Comparison of ENCODE assay signal across 1 cellular context in genomic region chr1:17436380-17437174, GRCh38.
A peak's percentile ranks its signal among the peaks of the same experiment; 100 is the strongest.
TF ChIP-seq lines count a peak whose summit lies in the region.

No MANE protein-coding gene starts in this region.

TF ChIP-seq in H1, 55 proteins besides CTCF, POLR2A, EP300 and RAD21:
- TF ChIP-seq CBX8 (IDR thresholded peaks at IDR 0.05; ENCODE audit: borderline replicate concordance, low read depth, low read length): no peak
- no peak for TF ChIP-seq ATF2 (IDR thresholded peaks at IDR 0.05; ENCODE audit: low read length)
- TF ChIP-seq CREB1 (IDR thresholded peaks at IDR 0.05): no peak
- no peak for TF ChIP-seq YY1 (IDR thresholded peaks at IDR 0.05; ENCODE audit: low read depth, low read length)
- TF ChIP-seq GABPA (IDR thresholded peaks at IDR 0.05; ENCODE audit: borderline replicate concordance, insufficient read depth, low read length): no peak
- no peak for TF ChIP-seq KDM4A (IDR thresholded peaks at IDR 0.05; ENCODE audit: low read depth, low read length, severe bottlenecking)
- no peak for TF ChIP-seq POU5F1 (IDR thresholded peaks at IDR 0.05; ENCODE audit: low read depth, low read length)
- TF ChIP-seq KDM5A (IDR thresholded peaks at IDR 0.05; ENCODE audit: low read length): no peak
- no peak for TF ChIP-seq USF2 (IDR thresholded peaks at IDR 0.05; ENCODE audit: low read length)
- no peak for TF ChIP-seq JUN (IDR thresholded peaks at IDR 0.05; ENCODE audit: low read depth, low read length)
- no peak for TF ChIP-seq RFX5 (IDR thresholded peaks at IDR 0.05; ENCODE audit: borderline replicate concordance, low read depth, low read length)
- TF ChIP-seq CHD1 (IDR thresholded peaks at IDR 0.05; ENCODE audit: low read depth, low read length): no peak
- TF ChIP-seq HDAC2 (IDR thresholded peaks at IDR 0.05; ENCODE audit: borderline replicate concordance in 1 of 2, low read depth in 2 of 2, low read length in 2 of 2): no peak
- TF ChIP-seq SP2 (IDR thresholded peaks at IDR 0.05; ENCODE audit: low read length): no peak
- TF ChIP-seq RNF2 (IDR thresholded peaks at IDR 0.05; ENCODE audit: borderline replicate concordance, low read depth, low read length, missing control alignments, poor library complexity, severe bottlenecking): no peak
- TF ChIP-seq CEBPB (IDR thresholded peaks at IDR 0.05; ENCODE audit: low read depth, low read length): no peak
- TF ChIP-seq POLR2AphosphoS5 (IDR thresholded peaks at IDR 0.05; ENCODE audit: low read depth, low read length): peak; percentile 49
- TF ChIP-seq CHD2 (IDR thresholded peaks at IDR 0.05; ENCODE audit: low read length): no peak
- TF ChIP-seq TBP (IDR thresholded peaks at IDR 0.05; ENCODE audit: low read depth, low read length): no peak
- no peak for TF ChIP-seq RBBP5 (IDR thresholded peaks at IDR 0.05; ENCODE audit: borderline replicate concordance, low read depth, low read length)
- no peak for TF ChIP-seq EGR1 (IDR thresholded peaks at IDR 0.05; ENCODE audit: borderline replicate concordance, low read depth, low read length)
- TF ChIP-seq SIN3A (conservative IDR thresholded peaks at IDR 0.05 in 1 of 2, IDR thresholded peaks at IDR 0.05 in 1 of 2; ENCODE audit: low read depth in 1 of 2, low read length in 2 of 2): 0 out of 4 replicates have a peak, but pooled peaks have one; percentile 8 to 38
- no peak for TF ChIP-seq CHD7 (IDR thresholded peaks at IDR 0.05; ENCODE audit: insufficient replicate concordance, low read length)
- TF ChIP-seq SAP30 (IDR thresholded peaks at IDR 0.05; ENCODE audit: insufficient read depth, insufficient replicate concordance, low read length): no peak
- no peak for TF ChIP-seq NRF1 (IDR thresholded peaks at IDR 0.05; ENCODE audit: low read depth, low read length)
- TF ChIP-seq RXRA (IDR thresholded peaks at IDR 0.05; ENCODE audit: insufficient read depth, low read depth, low read length): no peak
- no peak for TF ChIP-seq TCF12 (IDR thresholded peaks at IDR 0.05; ENCODE audit: low read depth, low read length)
- peak; percentile 38 for TF ChIP-seq TAF7 (optimal IDR thresholded peaks at IDR 0.05; ENCODE audit: borderline replicate concordance, low read depth, low read length)
- no peak for TF ChIP-seq MAFK (IDR thresholded peaks at IDR 0.05; ENCODE audit: low read depth, low read length)
- TF ChIP-seq TAF1 (IDR thresholded peaks at IDR 0.05; ENCODE audit: low read depth, low read length): 0 out of 2 replicates have a peak, but pooled peaks have one; percentile 13
- TF ChIP-seq CBX5 (IDR thresholded peaks at IDR 0.05; ENCODE audit: low read depth, low read length): no peak
TF ChIP-seq in H1: peak in this region for 4.
